Comparison of ENCODE assay signal across 1 cellular context in genomic region chr17:80848449-80849102, GRCh38.
TF ChIP-seq lines count a peak whose summit lies in the region.

No MANE protein-coding gene starts in this region.

TF ChIP-seq in H1, 55 proteins besides CTCF, POLR2A, EP300 and RAD21 (continued from another document):
- TF ChIP-seq FOSL1 (IDR thresholded peaks at IDR 0.05; ENCODE audit: insufficient read depth, low read depth, low read length) (no peak), HDAC2 (IDR thresholded peaks at IDR 0.05; ENCODE audit: borderline replicate concordance in 1 of 2, low read depth in 2 of 2, low read length in 2 of 2) (no peak), SP4 (IDR thresholded peaks at IDR 0.05; ENCODE audit: low read length) (no peak), CTBP2 (IDR thresholded peaks at IDR 0.05; ENCODE audit: borderline replicate concordance, insufficient read depth, insufficient read length, low read length) (no peak), CBX8 (IDR thresholded peaks at IDR 0.05; ENCODE audit: borderline replicate concordance, low read depth, low read length) (no peak)
- TF ChIP-seq, protein P1, sequence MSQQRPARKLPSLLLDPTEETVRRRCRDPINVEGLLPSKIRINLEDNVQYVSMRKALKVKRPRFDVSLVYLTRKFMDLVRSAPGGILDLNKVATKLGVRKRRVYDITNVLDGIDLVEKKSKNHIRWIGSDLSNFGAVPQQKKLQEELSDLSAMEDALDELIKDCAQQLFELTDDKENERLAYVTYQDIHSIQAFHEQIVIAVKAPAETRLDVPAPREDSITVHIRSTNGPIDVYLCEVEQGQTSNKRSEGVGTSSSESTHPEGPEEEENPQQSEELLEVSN (IDR thresholded peaks at IDR 0.05), result no peak
